8 cellular contexts compared by ENCODE assay signal in genomic region chr12:55720071-55720564, GRCh38. TPM values are rescaled to one million over a fixed set of nuclear protein-coding genes. Genes with fewer than 3 reads are reported as not detected.
DNase-seq lines count a peak whose midpoint lies in the region; ATAC-seq and TF ChIP-seq lines count a peak whose summit lies in the region.

TSS of gene RDH5 (plus strand) at chr12:55720393. CDS start at chr12:55721185, 792 bp downstream.

- no peak for ATAC-seq in HG03095 (IDR thresholded peaks at IDR 0.05; ENCODE audit: unreplicated experiment)
- ATAC-seq in GM18498 (IDR thresholded peaks at IDR 0.05; ENCODE audit: unreplicated experiment) = no peak
- ATAC-seq in GM18868 (IDR thresholded peaks at IDR 0.05; ENCODE audit: unreplicated experiment) = no peak

- intact Hi-C loops in breast epithelium (cut with DNase I; ENCODE audit: low total_unique reads) = no loop called here
- intact Hi-C loops in MCF 10A (cut with micrococcal nuclease) = loop anchor here (2.0 kb wide), 1 partner anchor 101 kb away; no protein-coding TSS in a partner anchor

- H3K9me3 Mint-ChIP-seq in MCF 10A (ENCODE audit: unreplicated experiment) = no peaks in the 10 kb centered on the region
- H3K9me3 Mint-ChIP-seq in endodermal cell = no peaks in the 10 kb centered on the region

- POLR2A ChIA-PET in MCF 10A (lab: Yijun Ruan, JAX) = interaction anchor here (0.6 to 1.1 kb wide), 3 partner anchors 10 to 100 kb away, joined by 3 to 4 read pairs (median 3); partner anchors contain the start of genes ORMDL2 and SARNP

- TF ChIP-seq POLR2A in breast epithelium (IDR thresholded peaks at IDR 0.05) = no peak

- H3K27ac ChIP-seq in breast epithelium (peak within 1 kb of the TSS; percentile 96 to 97), endodermal cell (ENCODE audit: low read depth, low read length) (no peak within 1 kb of the TSS), muscle layer of duodenum (ENCODE audit: low read length) (peak within 1 kb of the TSS; percentile 92)

- no peaks in the 10 kb centered on the region for H3K27me3 Mint-ChIP-seq in MCF 10A (ENCODE audit: insufficient read depth, unreplicated experiment)
- no peaks in the 10 kb centered on the region for H3K27me3 Mint-ChIP-seq in endodermal cell (ENCODE audit: insufficient read depth)

- H3K36me3 ChIP-seq in breast epithelium = no peaks in the 10 kb centered on the region
- peaks cover 28% of the 10 kb centered on the region for H3K36me3 ChIP-seq in endodermal cell (ENCODE audit: control insufficient read depth, insufficient read depth, low read length)
- H3K36me3 ChIP-seq in muscle layer of duodenum (ENCODE audit: control insufficient read depth in 1 of 2, insufficient read depth in 2 of 2, low read length in 2 of 2) = peaks cover 14 to 15% of the 10 kb centered on the region in 2 donors

- BruUV-seq in MCF 10A (replicated peaks; lab: Mats Ljungman, UMichigan) = no TSS peak

- WGBS in endodermal cell (ENCODE audit: insufficient coverage in 1 of 2, insufficient read length in 1 of 2), 2 experiments = 80 to 92% methylated on average over 1 to 6 of the region's 6 CpGs

- H3K4me1 ChIP-seq in breast epithelium (peaks cover 16 to 24% of the 10 kb centered on the region in 2 donors), endodermal cell (ENCODE audit: control insufficient read depth, insufficient read depth, low read length) (peaks cover 5% of the 10 kb centered on the region), muscle layer of duodenum (ENCODE audit: control insufficient read depth in 1 of 2, insufficient read depth in 2 of 2, low read length in 2 of 2) (peaks cover 49 to 77% of the 10 kb centered on the region in 2 donors)

- no peaks in the 10 kb centered on the region for H3K27me3 ChIP-seq in breast epithelium
- no peaks in the 10 kb centered on the region for H3K27me3 ChIP-seq in endodermal cell (ENCODE audit: control insufficient read depth, insufficient read depth, low read length, poor library complexity, severe bottlenecking)
- no peaks in the 10 kb centered on the region for H3K27me3 ChIP-seq in muscle layer of duodenum (ENCODE audit: low read depth, low read length)

- H3K9me3 ChIP-seq in breast epithelium (no peaks in the 10 kb centered on the region), endodermal cell (ENCODE audit: control insufficient read depth, low read length) (no peaks in the 10 kb centered on the region), muscle layer of duodenum (ENCODE audit: control insufficient read depth in 1 of 2, low read length in 2 of 2) (no peaks in the 10 kb centered on the region)

- no peak within 1 kb of the TSS for H3K27ac Mint-ChIP-seq in MCF 10A (ENCODE audit: low read depth, unreplicated experiment)
- H3K27ac Mint-ChIP-seq in endodermal cell = peak within 1 kb of the TSS; percentile 44

- H3K36me3 Mint-ChIP-seq in MCF 10A (ENCODE audit: insufficient read depth, unreplicated experiment) (peaks cover 23% of the 10 kb centered on the region), endodermal cell (ENCODE audit: low read depth) (peaks cover 23% of the 10 kb centered on the region)

- no peak for TF ChIP-seq CTCF in breast epithelium (IDR thresholded peaks at IDR 0.05)
- TF ChIP-seq CTCF in MCF 10A (IDR thresholded peaks at IDR 0.05; ENCODE audit: unreplicated experiment) = no peak
- no peak for TF ChIP-seq CTCF in endodermal cell (conservative IDR thresholded peaks at IDR 0.05)

- H3K4me1 Mint-ChIP-seq in MCF 10A (ENCODE audit: insufficient read depth, unreplicated experiment) = peaks cover 15% of the 10 kb centered on the region
- H3K4me1 Mint-ChIP-seq in endodermal cell = peaks cover 34% of the 10 kb centered on the region

- CTCF ChIA-PET in MCF 10A (lab: Yijun Ruan, JAX) = interaction anchor here (0.6 to 1.4 kb wide), 9 partner anchors 10 to 783 kb away, joined by 3 to 7 read pairs (median 3); no protein-coding TSS in a partner anchor

- H3K4me3 ChIP-seq in breast epithelium = no peak within 1 kb of the TSS
- H3K4me3 ChIP-seq in endodermal cell (ENCODE audit: low read length) = no peak within 1 kb of the TSS
- H3K4me3 ChIP-seq in muscle layer of duodenum (ENCODE audit: low read depth in 1 of 2, low read length in 2 of 2) = peak within 1 kb of the TSS in 1 of 2 donors; percentile 47

- no peak within 1 kb of the TSS for H3K9ac ChIP-seq in endodermal cell (ENCODE audit: extremely low read depth, low read length, poor library complexity, severe bottlenecking)

- DNase-seq in breast epithelium (ENCODE audit: low spot score in 2 of 2) (peak in 1 of 2 donors; percentile 76), MCF 10A (ENCODE audit: unreplicated experiment) (no peak), endodermal cell (no peak), NCI-H146 (lab: John Stamatoyannopoulos, UW) (no peak)

- H3K4me3 Mint-ChIP-seq in MCF 10A (ENCODE audit: unreplicated experiment) = no peak within 1 kb of the TSS
- H3K4me3 Mint-ChIP-seq in endodermal cell = no peak within 1 kb of the TSS

RNA-seq across cellular contexts. Expression of gene RDH5, which starts in this region (rescaled TPM):
- total RNA-seq in breast epithelium = 10 to 100 TPM; 18.9 to 90.9 (median 21.6) TPM
- 2.5 and 3.9 TPM in 2 replicates for total RNA-seq in MCF 10A (2022)
- total RNA-seq in endodermal cell = 1 to 10 TPM; 4.1 to 7.4 TPM
- 4.7 TPM for polyA plus RNA-seq in endodermal cell (2013, experiment 1 of 2)
- polyA plus RNA-seq in endodermal cell (2013, experiment 2 of 2) = 3.5 TPM
